In the genomic region with DNA sequence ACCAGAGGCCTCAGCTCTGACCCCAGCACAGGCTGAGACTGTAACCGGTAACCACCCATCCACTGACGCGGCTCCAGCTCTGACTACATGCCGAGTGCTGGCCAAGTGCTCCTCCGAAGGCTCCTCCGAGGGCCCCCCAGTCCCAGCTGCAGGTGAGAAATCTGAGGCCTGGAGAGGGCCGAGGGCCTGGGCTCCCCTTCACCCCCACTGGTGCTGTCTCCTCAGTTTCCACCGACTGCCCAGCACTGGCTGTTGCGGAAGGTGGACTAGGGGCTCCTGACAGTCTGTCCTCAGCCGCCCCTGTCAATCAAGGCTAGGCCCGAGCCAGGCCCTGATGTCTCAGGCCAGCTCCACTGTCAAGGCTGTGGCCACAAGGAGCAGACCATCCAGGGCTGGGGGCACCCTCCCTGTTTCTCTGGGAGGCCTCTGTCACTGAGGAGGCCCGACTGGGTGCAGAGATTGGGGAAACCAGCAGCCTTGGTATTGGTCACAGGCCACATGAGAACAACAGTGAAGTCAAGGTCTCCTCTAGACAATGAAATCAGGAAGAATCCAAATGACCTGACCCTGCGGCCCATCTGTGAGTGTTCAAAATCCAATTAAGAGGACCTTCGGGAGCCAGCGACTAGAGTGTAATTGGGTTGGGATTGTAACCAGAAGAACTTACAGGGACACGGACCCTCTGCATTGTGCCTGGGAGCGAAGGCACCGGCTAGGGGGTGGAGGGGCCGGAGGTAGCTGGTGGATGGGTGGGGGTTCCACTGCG, we compare ENCODE assay signal across 1 cellular context.
TF ChIP-seq lines count a peak whose summit lies in the region.

No MANE protein-coding gene starts in this region.

TF ChIP-seq in HepG2, 621 proteins besides CTCF, POLR2A, EP300 and RAD21 (continued from another document):
- TF ChIP-seq ZNF687 (CRISPR knock-in tag; IDR thresholded peaks at IDR 0.05) = 0 out of 2 replicates have a peak, but pooled peaks have one; percentile 19
- TF ChIP-seq ZNF598 (CRISPR knock-in tag; IDR thresholded peaks at IDR 0.05; ENCODE audit: borderline replicate concordance) = 0 out of 2 replicates have a peak, but pooled peaks have one; percentile 33
- TF ChIP-seq SMC3 (IDR thresholded peaks at IDR 0.05; ENCODE audit: low read length) = no peak
- TF ChIP-seq ZNF563 (CRISPR knock-in tag; IDR thresholded peaks at IDR 0.05) = peak; percentile 11; the same call in 1 of the 2 replicates
- TF ChIP-seq, protein P1, sequence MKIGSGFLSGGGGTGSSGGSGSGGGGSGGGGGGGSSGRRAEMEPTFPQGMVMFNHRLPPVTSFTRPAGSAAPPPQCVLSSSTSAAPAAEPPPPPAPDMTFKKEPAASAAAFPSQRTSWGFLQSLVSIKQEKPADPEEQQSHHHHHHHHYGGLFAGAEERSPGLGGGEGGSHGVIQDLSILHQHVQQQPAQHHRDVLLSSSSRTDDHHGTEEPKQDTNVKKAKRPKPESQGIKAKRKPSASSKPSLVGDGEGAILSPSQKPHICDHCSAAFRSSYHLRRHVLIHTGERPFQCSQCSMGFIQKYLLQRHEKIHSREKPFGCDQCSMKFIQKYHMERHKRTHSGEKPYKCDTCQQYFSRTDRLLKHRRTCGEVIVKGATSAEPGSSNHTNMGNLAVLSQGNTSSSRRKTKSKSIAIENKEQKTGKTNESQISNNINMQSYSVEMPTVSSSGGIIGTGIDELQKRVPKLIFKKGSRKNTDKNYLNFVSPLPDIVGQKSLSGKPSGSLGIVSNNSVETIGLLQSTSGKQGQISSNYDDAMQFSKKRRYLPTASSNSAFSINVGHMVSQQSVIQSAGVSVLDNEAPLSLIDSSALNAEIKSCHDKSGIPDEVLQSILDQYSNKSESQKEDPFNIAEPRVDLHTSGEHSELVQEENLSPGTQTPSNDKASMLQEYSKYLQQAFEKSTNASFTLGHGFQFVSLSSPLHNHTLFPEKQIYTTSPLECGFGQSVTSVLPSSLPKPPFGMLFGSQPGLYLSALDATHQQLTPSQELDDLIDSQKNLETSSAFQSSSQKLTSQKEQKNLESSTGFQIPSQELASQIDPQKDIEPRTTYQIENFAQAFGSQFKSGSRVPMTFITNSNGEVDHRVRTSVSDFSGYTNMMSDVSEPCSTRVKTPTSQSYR (CRISPR knock-in tag; IDR thresholded peaks at IDR 0.05; ENCODE audit: borderline replicate concordance) = no peak
